ENCODE assay signal across 1 cellular context in genomic region chr2:67389788-67390187, GRCh38.
TF ChIP-seq lines count a peak whose summit lies in the region.

No MANE protein-coding gene starts in this region.

TF ChIP-seq in IMR-90, 13 proteins besides CTCF, POLR2A, EP300 and RAD21:
- TF ChIP-seq MXI1 (IDR thresholded peaks at IDR 0.05; ENCODE audit: borderline replicate concordance, low read depth, low read length) (no peak), RCOR1 (IDR thresholded peaks at IDR 0.05; ENCODE audit: insufficient replicate concordance, low read length) (no peak), SMC3 (IDR thresholded peaks at IDR 0.05; ENCODE audit: low read depth, low read length) (no peak), MAZ (IDR thresholded peaks at IDR 0.05; ENCODE audit: borderline replicate concordance, low read depth, low read length) (no peak), FOS (IDR thresholded peaks at IDR 0.05; ENCODE audit: low read depth, low read length) (no peak), ELK1 (IDR thresholded peaks at IDR 0.05; ENCODE audit: borderline replicate concordance, low read depth, low read length) (no peak), CHD1 (IDR thresholded peaks at IDR 0.05; ENCODE audit: low read depth, low read length) (no peak), CEBPB (IDR thresholded peaks at IDR 0.05; ENCODE audit: low read depth, low read length) (no peak), BHLHE40 (IDR thresholded peaks at IDR 0.05; ENCODE audit: low read depth, low read length) (no peak), NFE2L2 (IDR thresholded peaks at IDR 0.05; ENCODE audit: low read depth, low read length) (no peak), MAFK (IDR thresholded peaks at IDR 0.05; ENCODE audit: low read depth, low read length) (no peak), RFX5 (IDR thresholded peaks at IDR 0.05; ENCODE audit: low read depth, low read length) (no peak), USF2 (IDR thresholded peaks at IDR 0.05; ENCODE audit: low read depth, low read length) (no peak)
